ENCODE assay signal across 7 cellular contexts in the genomic region with DNA sequence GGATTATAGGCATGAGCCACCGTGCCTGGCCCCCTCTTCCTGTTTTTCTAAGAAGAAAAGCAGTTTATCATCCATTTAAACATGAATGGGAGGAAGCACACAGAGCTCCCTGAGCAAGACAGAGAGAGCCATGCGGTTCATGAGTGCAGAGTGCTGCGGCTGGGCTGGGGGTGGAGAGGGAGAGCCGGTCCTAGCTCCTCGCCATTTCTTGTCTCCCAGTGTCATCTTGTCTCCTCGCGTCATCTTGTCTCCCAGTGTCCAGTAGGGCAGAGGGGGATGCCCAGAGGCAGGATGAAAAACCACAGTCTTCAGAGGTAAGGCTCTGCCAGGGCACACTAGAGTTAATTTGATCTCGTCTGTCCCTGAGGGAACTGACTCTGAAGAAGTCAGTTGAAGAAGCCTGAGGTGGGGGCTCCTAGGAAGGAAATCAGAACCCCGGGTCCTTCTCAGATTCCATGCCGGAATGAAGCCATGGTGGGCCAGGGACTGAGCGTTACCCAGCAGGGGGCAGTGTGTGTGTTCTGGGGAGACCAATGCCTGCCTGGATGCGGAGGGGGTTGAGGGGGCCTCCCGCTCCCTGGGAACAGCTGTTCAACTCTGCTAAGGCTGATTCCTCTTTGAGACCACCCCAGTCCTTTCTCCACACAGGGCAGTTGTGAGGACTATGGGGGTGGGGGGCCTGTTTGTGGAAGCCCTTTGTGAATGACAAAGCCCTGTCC. TPM values are rescaled to one million over a fixed set of nuclear protein-coding genes. Genes with fewer than 3 reads are reported as not detected.
A peak's percentile ranks its signal among the peaks of the same experiment; 100 is the strongest.
DNase-seq lines count a peak whose midpoint lies in the region; ATAC-seq and TF ChIP-seq lines count a peak whose summit lies in the region.
"Not testable (repeated sequence)": the region's sequence is repeated elsewhere in the genome, so short reads cannot be mapped to it uniquely, and the experiment has no call there.

No MANE protein-coding gene starts in this region.

- H3K4me3 Mint-ChIP-seq in chondrocyte (ENCODE audit: unreplicated experiment) = not testable (repeated sequence)

- not testable (repeated sequence) for H3K36me3 ChIP-seq in PC-3 (ENCODE audit: low read depth, low read length); WERI-Rb-1; hepatocyte (replicated peaks; ENCODE audit: insufficient read depth, low read depth)

- not testable (repeated sequence) for H3K79me2 ChIP-seq in PC-3 (ENCODE audit: low read length); hepatocyte

- TF ChIP-seq POLR2A in NB4 (IDR thresholded peaks at IDR 0.05; ENCODE audit: extremely low read depth, insufficient read length) = not testable (repeated sequence)

- H3K27ac Mint-ChIP-seq in chondrocyte (ENCODE audit: unreplicated experiment) = not testable (repeated sequence)

- not testable (repeated sequence) for H3K4me1 ChIP-seq in PC-3 (ENCODE audit: insufficient read depth, low read length); hepatocyte (ENCODE audit: insufficient read depth)

- not testable (repeated sequence) for DNase-seq in NB4 (ENCODE audit: low read depth); PC-3; chondrocyte (ENCODE audit: low spot score); hepatocyte (ENCODE audit: low spot score)
- DNase-seq in WERI-Rb-1 = peak; percentile 14
- DNase-seq in stimulated activated CD4-positive, alpha-beta T cell treated with anti-CD3 and anti-CD28 coated beads, Interleukin-15, amount 100 ng/mL, for 24 hours = peak; percentile 16

- not testable (repeated sequence) for H4K20me1 ChIP-seq in PC-3 (ENCODE audit: low read length); hepatocyte (ENCODE audit: insufficient read depth, poor library complexity, severe bottlenecking)

- not testable (repeated sequence) for H3K4me2 ChIP-seq in PC-3 (ENCODE audit: low read length); hepatocyte

- intact Hi-C loops in PC-3 (cut with micrococcal nuclease) = not testable (repeated sequence)

- WGBS in hepatocyte (ENCODE audit: low lambda C conversion rate, missing lambda C conversion rate) = 77% methylated on average over 13 of the region's 13 CpGs

- peaks cover 20% of the 10 kb centered on the region for H3K27me3 Mint-ChIP-seq in chondrocyte (ENCODE audit: low read depth)

- H3K9me3 ChIP-seq in PC-3 (ENCODE audit: low read length); WERI-Rb-1 (ENCODE audit: severe bottlenecking); hepatocyte (ENCODE audit: low read depth): not testable (repeated sequence)

- H3K27ac ChIP-seq in PC-3 (ENCODE audit: low read length); WERI-Rb-1; hepatocyte: not testable (repeated sequence)

- not testable (repeated sequence) for H3K27me3 ChIP-seq in PC-3 (ENCODE audit: low read length); WERI-Rb-1 (ENCODE audit: insufficient read depth, low read depth, severe bottlenecking); hepatocyte

- CTCF ChIA-PET in PC-3 (lab: Charles Lee) = not testable (repeated sequence)

- not testable (repeated sequence) for H3K9ac ChIP-seq in PC-3 (ENCODE audit: low read length)

- TF ChIP-seq CTCF in GM12872 (IDR thresholded peaks at IDR 0.05; ENCODE audit: insufficient read depth, low read depth, low read length) (0 out of 3 replicates have a peak, but pooled peaks have one; percentile 1), NB4 (IDR thresholded peaks at IDR 0.05; ENCODE audit: low read depth, low read length) (peak; percentile 11), PC-3 (conservative IDR thresholded peaks at IDR 0.05; ENCODE audit: low read depth, low read length) (peak; percentile 22; the same call in 1 of the 2 replicates), WERI-Rb-1 (IDR thresholded peaks at IDR 0.05; ENCODE audit: low read depth, low read length) (0 out of 2 replicates have a peak, but pooled peaks have one; percentile 21), chondrocyte (IDR thresholded peaks at IDR 0.05) (peak; percentile 23), hepatocyte (IDR thresholded peaks at IDR 0.05; ENCODE audit: poor library complexity) (peak; percentile 15)

- not testable (repeated sequence) for H2AFZ ChIP-seq in PC-3 (ENCODE audit: low read length); hepatocyte

- H3K9me3 Mint-ChIP-seq in chondrocyte (ENCODE audit: low read depth) = not testable (repeated sequence)

- POLR2A ChIA-PET in PC-3 (lab: Charles Lee; ENCODE audit: unreplicated experiment) = not testable (repeated sequence)

- H3K4me3 ChIP-seq in NB4 (ENCODE audit: low read depth, low read length); PC-3 (ENCODE audit: low read length); WERI-Rb-1 (ENCODE audit: low read depth, low read length); hepatocyte: not testable (repeated sequence)

- H3K4me1 Mint-ChIP-seq in chondrocyte (ENCODE audit: low read depth) = not testable (repeated sequence)

- not testable (repeated sequence) for BruUV-seq in PC-3 (replicated peaks; lab: Mats Ljungman, UMichigan)

- not testable (repeated sequence) for ATAC-seq in PC-3

- not testable (repeated sequence) for H3K36me3 Mint-ChIP-seq in chondrocyte (ENCODE audit: low read depth)

- not testable (repeated sequence) for H3K9me2 ChIP-seq in PC-3 (replicated peaks; ENCODE audit: low read length); hepatocyte (replicated peaks; ENCODE audit: insufficient read depth)

- not testable (repeated sequence) for H3F3A ChIP-seq in PC-3 (ENCODE audit: low read length, unreplicated experiment)

RNA-seq across cellular contexts. Expression of gene ZNF484, which starts 6.0 kb away (rescaled TPM):
- total RNA-seq in PC-3 (2014; rRNA removed) (3.8 and 3.9 TPM in 2 replicates), chondrocyte (8.8 to 12.0 TPM (median 8.9 TPM) in 3 replicates), hepatocyte (9.2 and 10.3 TPM in 2 replicates)
- polyA plus RNA-seq in hepatocyte = 1.6 and 2.3 TPM in 2 replicates
